Comparison of ENCODE assay signal across 7 cellular contexts in genomic region chr1:43979261-43979527, GRCh38. TPM values are rescaled to one million over a fixed set of nuclear protein-coding genes. Genes with fewer than 3 reads are reported as not detected.
DNase-seq lines count a peak whose midpoint lies in the region; ATAC-seq and TF ChIP-seq lines count a peak whose summit lies in the region.
"Had no signal": no experiment of that assay in that cellular context is flagged by ENCODE, and none has a peak within 500 bp of the region (broad histone marks: within the 10 kb centered on the region; RNA-seq: fewer than 3 reads in every experiment).

No MANE protein-coding gene starts in this region.

- peaks cover 33% of the 10 kb centered on the region for H3F3A ChIP-seq in neural progenitor cell (ENCODE audit: low read depth)

- H3K27me3 Mint-ChIP-seq in neural progenitor cell (ENCODE audit: insufficient read depth, low read depth) (peaks cover 4% of the 10 kb centered on the region), immature natural killer cell (ENCODE audit: low read depth in 3 of 3) (peaks cover 3 to 9% (median 5%) of the 10 kb centered on the region in 3 donors)
- H3K27me3 Mint-ChIP-seq in activated CD4-positive, alpha-beta memory T cell treated with anti-CD3 and anti-CD28 coated beads, Interleukin-2, amount 10 ng/mL, durations not matched to agents 7 days and 5 days = no peaks in the 10 kb centered on the region

- ATAC-seq in DND-41 (ENCODE audit: insufficient read depth, low read depth) = no peak

- H3K9me3 Mint-ChIP-seq in neural progenitor cell = no peaks in the 10 kb centered on the region
- peaks cover 0 to 1% (median 0%) of the 10 kb centered on the region in 6 donors for H3K9me3 Mint-ChIP-seq in immature natural killer cell
- no peaks in the 10 kb centered on the region for H3K9me3 Mint-ChIP-seq in activated CD4-positive, alpha-beta memory T cell treated with anti-CD3 and anti-CD28 coated beads, Interleukin-2, amount 10 ng/mL, durations not matched to agents 7 days and 5 days

- H3K27me3 ChIP-seq in DND-41 (ENCODE audit: insufficient read depth, low read length, poor library complexity) = peaks cover 7% of the 10 kb centered on the region
- no peaks in the 10 kb centered on the region for H3K27me3 ChIP-seq in neural progenitor cell

- H3K4me1 ChIP-seq in DND-41 (ENCODE audit: insufficient read depth, low read length) (peaks cover 38% of the 10 kb centered on the region), neural progenitor cell (peaks cover 8% of the 10 kb centered on the region)

- H3K4me2 ChIP-seq in DND-41 (ENCODE audit: insufficient read depth, low read length) (peak overlapping the region; percentile 48; the same call in 1 of the 2 replicates), neural progenitor cell (peak overlapping the region; percentile 77)

- H3K27ac Mint-ChIP-seq in neural progenitor cell (no peak overlapping the region), immature natural killer cell (no peak overlapping the region)
- H3K27ac Mint-ChIP-seq in activated CD4-positive, alpha-beta memory T cell treated with anti-CD3 and anti-CD28 coated beads, Interleukin-2, amount 10 ng/mL, durations not matched to agents 7 days and 5 days = no peak overlapping the region

- H3K79me2 ChIP-seq in DND-41 (ENCODE audit: insufficient read depth, low read length) (peaks cover 24% of the 10 kb centered on the region), neural progenitor cell (ENCODE audit: low read depth) (peaks cover 34% of the 10 kb centered on the region)

- H3K4me3 ChIP-seq in DND-41 (ENCODE audit: low read depth in 1 of 2, low read length in 2 of 2) = no peak overlapping the region
- peak overlapping the region; percentile 59 for H3K4me3 ChIP-seq in astrocyte of the spinal cord (ENCODE audit: low read depth, low read length)
- peak overlapping the region; percentile 89 for H3K4me3 ChIP-seq in neural progenitor cell

- POLR2A ChIA-PET in activated CD4-positive, alpha-beta memory T cell treated with anti-CD3 and anti-CD28 coated beads, Interleukin-2, amount 10 ng/mL, durations not matched to agents 7 days and 5 days (lab: Charles Lee) = interaction anchor here (1.3 kb wide), 1 partner anchor 9 kb away, joined by 4 read pairs; the partner anchor contains the start of gene DPH2

- in situ Hi-C loops in astrocyte of the spinal cord (cut with HindIII; ENCODE audit: low sequenced_read_pairs) = no loop called here

- H2AFZ ChIP-seq in DND-41 (ENCODE audit: low read depth, low read length) (no peak overlapping the region), neural progenitor cell (replicated peaks) (no peak overlapping the region)

- H3K9me3 ChIP-seq in DND-41 (ENCODE audit: insufficient read depth, low read length, severe bottlenecking) (no peaks in the 10 kb centered on the region), neural progenitor cell (ENCODE audit: low read depth) (no peaks in the 10 kb centered on the region)

- no peak overlapping the region; the same call in 1 of the 2 replicates for H3K9ac ChIP-seq in DND-41 (ENCODE audit: low read depth, low read length)
- peak overlapping the region; percentile 57 for H3K9ac ChIP-seq in neural progenitor cell

- H3K4me3 Mint-ChIP-seq in neural progenitor cell (no peak overlapping the region), immature natural killer cell (no peak overlapping the region)
- no peak overlapping the region for H3K4me3 Mint-ChIP-seq in activated CD4-positive, alpha-beta memory T cell treated with anti-CD3 and anti-CD28 coated beads, Interleukin-2, amount 10 ng/mL, durations not matched to agents 7 days and 5 days

- no peak for TF ChIP-seq CTCF in DND-41 (IDR thresholded peaks at IDR 0.05; ENCODE audit: borderline replicate concordance, extremely low read depth, low read length, poor library complexity, severe bottlenecking)
- no peak for TF ChIP-seq CTCF in astrocyte of the spinal cord (IDR thresholded peaks at IDR 0.05; ENCODE audit: low read depth, low read length)
- no peak for TF ChIP-seq CTCF in neural progenitor cell (IDR thresholded peaks at IDR 0.05)

- H3K36me3 Mint-ChIP-seq in neural progenitor cell = peaks cover 22% of the 10 kb centered on the region
- peaks cover 8 to 24% (median 10%) of the 10 kb centered on the region in 3 donors for H3K36me3 Mint-ChIP-seq in immature natural killer cell
- peaks cover 25% of the 10 kb centered on the region for H3K36me3 Mint-ChIP-seq in activated CD4-positive, alpha-beta memory T cell treated with anti-CD3 and anti-CD28 coated beads, Interleukin-2, amount 10 ng/mL, durations not matched to agents 7 days and 5 days (ENCODE audit: low read depth)

- CTCF ChIA-PET in activated CD4-positive, alpha-beta memory T cell treated with anti-CD3 and anti-CD28 coated beads, Interleukin-2, amount 10 ng/mL, durations not matched to agents 7 days and 5 days (lab: Charles Lee) = no interaction called here

- peaks cover 30% of the 10 kb centered on the region for H4K20me1 ChIP-seq in DND-41 (ENCODE audit: insufficient read depth, low read length)
- H4K20me1 ChIP-seq in neural progenitor cell (ENCODE audit: low read depth) = peaks cover 36% of the 10 kb centered on the region

- H3K4me1 Mint-ChIP-seq in neural progenitor cell (peaks cover 49% of the 10 kb centered on the region), immature natural killer cell (peaks cover 38 to 50% of the 10 kb centered on the region in 2 donors)
- peaks cover 51% of the 10 kb centered on the region for H3K4me1 Mint-ChIP-seq in activated CD4-positive, alpha-beta memory T cell treated with anti-CD3 and anti-CD28 coated beads, Interleukin-2, amount 10 ng/mL, durations not matched to agents 7 days and 5 days

- DNase-seq in DND-41 = no peak
- DNase-seq in astrocyte of the spinal cord (ENCODE audit: low read depth, low spot score) = no peak
- no peak for DNase-seq in neural progenitor cell (ENCODE audit: low spot score)
- no peak for DNase-seq in SW480 (ENCODE audit: low spot score)
- no peak for DNase-seq in immature natural killer cell
- no peak for DNase-seq in activated CD4-positive, alpha-beta memory T cell treated with anti-CD3 and anti-CD28 coated beads, Interleukin-2, amount 10 ng/mL, durations not matched to agents 7 days and 5 days
- DNase-seq: NCI-H187 treated with DMSO at 0.1 percent for 48 hours had no signal

- peaks cover 27% of the 10 kb centered on the region for H3K36me3 ChIP-seq in DND-41 (ENCODE audit: insufficient read depth, low read length)
- H3K36me3 ChIP-seq in neural progenitor cell = no peaks in the 10 kb centered on the region

- H3K27ac ChIP-seq in DND-41 (ENCODE audit: low read length) (no peak overlapping the region), neural progenitor cell (no peak overlapping the region)

RNA-seq across cellular contexts. Expression of gene B4GALT2, which starts 0.2 kb away (rescaled TPM):
- total RNA-seq in neural progenitor cell (ENCODE audit: low replicate concordance) = 23.7 and 96.3 TPM in 2 replicates
- polyA plus RNA-seq in immature natural killer cell = 1 to 10 TPM in 1 of 3 donors, under 1 TPM in 2; 0.48 to 1.6 (median 0.59) TPM
- 10 to 100 TPM; 13.0 to 15.5 TPM for total RNA-seq in activated CD4-positive, alpha-beta memory T cell treated with anti-CD3 and anti-CD28 coated beads, Interleukin-2, amount 10 ng/mL, durations not matched to agents 7 days and 5 days

RNA-seq across cellular contexts. Expression of gene ATP6V0B, which starts 4.4 kb away (rescaled TPM):
- 39.2 and 71.2 TPM in 2 replicates for total RNA-seq in neural progenitor cell (ENCODE audit: low replicate concordance)
- 100 to 1,000 TPM; 227 to 425 (median 395) TPM for polyA plus RNA-seq in immature natural killer cell
- total RNA-seq in activated CD4-positive, alpha-beta memory T cell treated with anti-CD3 and anti-CD28 coated beads, Interleukin-2, amount 10 ng/mL, durations not matched to agents 7 days and 5 days = 100 to 1,000 TPM; 121 TPM

RNA-seq across cellular contexts. Expression of gene DPH2, which starts 9.4 kb away (rescaled TPM):
- total RNA-seq in neural progenitor cell (ENCODE audit: low replicate concordance) = 9.5 and 20.0 TPM in 2 replicates
- polyA plus RNA-seq in immature natural killer cell = 10 to 100 TPM; 20.0 to 29.0 (median 21.4) TPM
- 10 to 100 TPM; 18.0 to 19.2 TPM for total RNA-seq in activated CD4-positive, alpha-beta memory T cell treated with anti-CD3 and anti-CD28 coated beads, Interleukin-2, amount 10 ng/mL, durations not matched to agents 7 days and 5 days

RNA-seq across cellular contexts. Expression of gene CCDC24, which starts 12.2 kb away (rescaled TPM):
- total RNA-seq in neural progenitor cell (ENCODE audit: low replicate concordance) = 3.3 and 13.5 TPM in 2 replicates
- 1 to 10 TPM in 2 of 3 donors, not detected in 1; 1.4 to 4.1 TPM for polyA plus RNA-seq in immature natural killer cell
- total RNA-seq in activated CD4-positive, alpha-beta memory T cell treated with anti-CD3 and anti-CD28 coated beads, Interleukin-2, amount 10 ng/mL, durations not matched to agents 7 days and 5 days = 1 to 10 TPM; 1.8 to 2.2 TPM

RNA-seq across cellular contexts. Expression of gene IPO13, which starts 32.4 kb away (rescaled TPM):
- total RNA-seq in neural progenitor cell (ENCODE audit: low replicate concordance) = 7.2 and 13.2 TPM in 2 replicates
- polyA plus RNA-seq in immature natural killer cell = 10 to 100 TPM in 2 of 3 donors, 1 to 10 TPM in 1; 9.8 to 18.6 (median 10.3) TPM
- total RNA-seq in activated CD4-positive, alpha-beta memory T cell treated with anti-CD3 and anti-CD28 coated beads, Interleukin-2, amount 10 ng/mL, durations not matched to agents 7 days and 5 days = 10 to 100 TPM; 21.5 to 23.5 TPM

Comparison
In these comparisons a context has a peak if more than half of its experiments do, and no peak if none do; other contexts are left out.
1. H3K4me3 ChIP-seq: peak in astrocyte of the spinal cord (single experiment) and neural progenitor cell (single experiment); none in DND-41 (0 of 2).